Comparison of ENCODE assay signal across 1 cellular context in the genomic region with DNA sequence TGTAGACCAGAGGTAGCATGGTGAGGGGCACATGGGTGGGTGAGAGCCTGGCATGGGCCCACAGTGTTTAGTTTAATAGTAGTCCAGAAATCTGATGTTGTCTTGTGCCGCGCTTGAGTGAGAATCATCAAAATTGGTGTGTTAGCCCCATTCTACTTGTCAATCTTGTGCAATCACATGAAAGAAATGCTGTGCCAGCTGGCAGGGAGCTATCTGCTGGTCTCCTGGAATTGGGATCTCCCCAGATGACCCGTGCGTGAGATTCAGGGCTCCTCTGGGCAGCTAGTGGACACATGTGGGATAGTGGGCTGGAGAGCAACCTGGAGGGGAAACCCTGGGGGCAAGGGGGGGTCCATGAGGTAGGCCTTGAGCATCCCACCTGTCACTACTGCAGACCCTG.
A peak's percentile ranks its signal among the peaks of the same experiment; 100 is the strongest.
TF ChIP-seq lines count a peak whose summit lies in the region.

No MANE protein-coding gene starts in this region.

TF ChIP-seq in HepG2, 621 proteins besides CTCF, POLR2A, EP300 and RAD21:
- no peak for TF ChIP-seq NCOA5 (CRISPR knock-in tag; IDR thresholded peaks at IDR 0.05)
- no peak for TF ChIP-seq ZNF740 (CRISPR knock-in tag; IDR thresholded peaks at IDR 0.05)
- TF ChIP-seq EED (CRISPR knock-in tag; IDR thresholded peaks at IDR 0.05): peak; percentile 50; the same call in 1 of the 2 replicates
- peak; percentile 56 for TF ChIP-seq CEBPB (IDR thresholded peaks at IDR 0.05; ENCODE audit: borderline replicate concordance, low read depth, low read length)
- TF ChIP-seq, protein P1, sequence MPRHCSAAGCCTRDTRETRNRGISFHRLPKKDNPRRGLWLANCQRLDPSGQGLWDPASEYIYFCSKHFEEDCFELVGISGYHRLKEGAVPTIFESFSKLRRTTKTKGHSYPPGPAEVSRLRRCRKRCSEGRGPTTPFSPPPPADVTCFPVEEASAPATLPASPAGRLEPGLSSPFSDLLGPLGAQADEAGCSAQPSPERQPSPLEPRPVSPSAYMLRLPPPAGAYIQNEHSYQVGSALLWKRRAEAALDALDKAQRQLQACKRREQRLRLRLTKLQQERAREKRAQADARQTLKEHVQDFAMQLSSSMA (CRISPR knock-in tag; IDR thresholded peaks at IDR 0.05): 0 out of 2 replicates have a peak, but pooled peaks have one; percentile 21
TF ChIP-seq in HepG2: peak in this region for 3.
